Comparison of ENCODE assay signal across 20 cellular contexts in genomic region chr9:113644321-113644720, GRCh38.
A peak's percentile ranks its signal among the peaks of the same experiment; 100 is the strongest.
DNase-seq lines count a peak whose midpoint lies in the region; ATAC-seq, FAIRE-seq and TF ChIP-seq lines count a peak whose summit lies in the region.
"Had no signal": no experiment of that assay in that cellular context is flagged by ENCODE, and none has a peak within 500 bp of the region (broad histone marks: within the 10 kb centered on the region; RNA-seq: fewer than 3 reads in every experiment).

No MANE protein-coding gene starts in this region.

- peak; percentile 64 for FAIRE-seq in G401.6 (lab: Jason Lieb, UNC)
- FAIRE-seq: GM12878, GM19239 had no signal

- CTCF ChIA-PET in activated CD8-positive, alpha-beta T cell treated with anti-CD3 and anti-CD28 coated beads for 36 hours (lab: Charles Lee) = interaction anchor here (0.8 kb wide), 1 partner anchor 11 kb away, joined by 4 read pairs; no protein-coding TSS in a partner anchor

- intact Hi-C loops in activated CD8-positive, alpha-beta T cell treated with anti-CD3 and anti-CD28 coated beads for 36 hours (cut with micrococcal nuclease) = no loop called here
- intact Hi-C loops in natural killer cell (cut with micrococcal nuclease) = no loop called here

- H3K9me3 Mint-ChIP-seq in activated CD8-positive, alpha-beta T cell treated with anti-CD3 and anti-CD28 coated beads for 36 hours = no peaks in the 10 kb centered on the region
- H3K9me3 Mint-ChIP-seq in natural killer cell = no peaks in the 10 kb centered on the region
- H3K9me3 Mint-ChIP-seq: GM23338, H9 had no signal

- POLR2A ChIA-PET in activated CD8-positive, alpha-beta T cell treated with anti-CD3 and anti-CD28 coated beads for 36 hours (lab: Charles Lee) = no interaction called here

- no peaks in the 10 kb centered on the region for H3K36me3 Mint-ChIP-seq in activated CD8-positive, alpha-beta T cell treated with anti-CD3 and anti-CD28 coated beads for 36 hours (ENCODE audit: low read depth)
- no peaks in the 10 kb centered on the region for H3K36me3 Mint-ChIP-seq in natural killer cell
- H3K36me3 Mint-ChIP-seq: CD4-positive, alpha-beta memory T cell had no signal

- peaks cover 5% of the 10 kb centered on the region for H3K27me3 Mint-ChIP-seq in activated CD8-positive, alpha-beta T cell treated with anti-CD3 and anti-CD28 coated beads for 36 hours
- peaks cover 13 to 31% of the 10 kb centered on the region in 2 donors for H3K27me3 Mint-ChIP-seq in natural killer cell (ENCODE audit: low read depth in 2 of 2)

- no peak for TF ChIP-seq CTCF in activated CD8-positive, alpha-beta T cell treated with anti-CD3 and anti-CD28 coated beads for 36 hours (IDR thresholded peaks at IDR 0.05)
- TF ChIP-seq CTCF in natural killer cell (IDR thresholded peaks at IDR 0.05) = no peak

- ATAC-seq in activated CD8-positive, alpha-beta T cell treated with anti-CD3 and anti-CD28 coated beads for 36 hours = no peak
- ATAC-seq in natural killer cell = no peak
- ATAC-seq in HG02885 (IDR thresholded peaks at IDR 0.05; ENCODE audit: poor library complexity, unreplicated experiment) = no peak
- ATAC-seq: GM12878, HCT116 had no signal

- DNase-seq in COLO829 (ENCODE audit: low spot score) (peak; percentile 79), SK-MEL-5 (ENCODE audit: low read depth, low spot score) (peak; percentile 80), epidermal melanocyte (ENCODE audit: insufficient read length, low spot score) (peak; percentile 48), natural killer cell (no peak)
- DNase-seq in activated CD8-positive, alpha-beta T cell treated with anti-CD3 and anti-CD28 coated beads for 36 hours = no peak
- no peak for DNase-seq in NK-92 treated with Interleukin-12 subunit alpha and Interleukin-12 subunit beta, amount 100 ng/mL, for 24 hours (lab: John Stamatoyannopoulos, UW)
- DNase-seq: C1 segment of cervical spinal cord; Caco-2; CD4-positive, alpha-beta memory T cell; DMS153; DND-41; GDM1; H9; HFFc6 had no signal

- in situ Hi-C loops in SK-MEL-5 (cut with HindIII; ENCODE audit: low pct_unique_long_range_greater_than_20kb, low sequenced_read_pairs) = no loop called here

- no peak overlapping the region for H3K4me3 Mint-ChIP-seq in activated CD8-positive, alpha-beta T cell treated with anti-CD3 and anti-CD28 coated beads for 36 hours
- no peak overlapping the region for H3K4me3 Mint-ChIP-seq in natural killer cell
- H3K4me3 Mint-ChIP-seq: CD4-positive, alpha-beta memory T cell; GM23338; H9; HFFc6 had no signal

- no peaks in the 10 kb centered on the region for H3K4me1 Mint-ChIP-seq in activated CD8-positive, alpha-beta T cell treated with anti-CD3 and anti-CD28 coated beads for 36 hours (ENCODE audit: low read depth)
- no peaks in the 10 kb centered on the region for H3K4me1 Mint-ChIP-seq in natural killer cell
- H3K4me1 Mint-ChIP-seq: CD4-positive, alpha-beta memory T cell; GM23338 had no signal

- H3K27ac Mint-ChIP-seq in activated CD8-positive, alpha-beta T cell treated with anti-CD3 and anti-CD28 coated beads for 36 hours = no peak overlapping the region
- no peak overlapping the region for H3K27ac Mint-ChIP-seq in natural killer cell
- H3K27ac Mint-ChIP-seq: CD4-positive, alpha-beta memory T cell; GM23338; H9; HFFc6 had no signal

Comparison
In these comparisons a context has a peak if more than half of its experiments do, and no peak if none do; other contexts are left out.
1. DNase-seq: peak in COLO829 (single experiment), SK-MEL-5 (single experiment) and epidermal melanocyte (single experiment); none in activated CD8-positive, alpha-beta T cell treated with anti-CD3 and anti-CD28 coated beads for 36 hours (single experiment), natural killer cell (single experiment) and NK-92 treated with Interleukin-12 subunit alpha and Interleukin-12 subunit beta, amount 100 ng/mL, for 24 hours (single experiment).